In the genomic region with DNA sequence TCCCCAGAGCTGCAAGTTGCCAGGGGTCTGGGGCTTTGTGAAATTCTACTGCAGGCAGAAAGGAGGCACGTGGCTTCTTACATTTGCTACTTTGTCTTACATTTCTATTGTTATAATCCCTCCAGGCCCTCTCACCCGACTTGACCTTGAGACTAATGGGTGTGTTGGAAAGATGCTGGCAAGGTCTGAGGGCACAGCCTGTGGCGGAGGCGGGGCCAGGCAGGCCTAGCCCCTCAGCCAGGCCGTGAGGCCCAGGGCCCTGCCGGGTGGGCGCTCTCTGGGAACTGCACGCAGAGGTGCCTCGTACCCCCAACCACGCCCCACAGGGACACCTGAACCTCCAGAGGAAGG, we compare ENCODE assay signal across 10 cellular contexts.
DNase-seq lines count a peak whose midpoint lies in the region; ATAC-seq and TF ChIP-seq lines count a peak whose summit lies in the region.
"Had no signal": no experiment of that assay in that cellular context is flagged by ENCODE, and none has a peak within 500 bp of the region (broad histone marks: within the 10 kb centered on the region; RNA-seq: fewer than 3 reads in every experiment).

No MANE protein-coding gene starts in this region.

- no peaks in the 10 kb centered on the region for H3K9me3 ChIP-seq in PC-3 (ENCODE audit: low read length)

- H3K79me2 ChIP-seq in PC-3 (ENCODE audit: low read length): no peaks in the 10 kb centered on the region

- no peaks in the 10 kb centered on the region for H4K20me1 ChIP-seq in PC-3 (ENCODE audit: low read length)

- ATAC-seq in GM21717 (IDR thresholded peaks at IDR 0.05; ENCODE audit: unreplicated experiment) (peak; percentile 37), PC-3 (no peak; the same call in 1 of the 2 replicates), HG02981 (IDR thresholded peaks at IDR 0.05; ENCODE audit: unreplicated experiment) (no peak), omental fat pad (ENCODE audit: low FRiP score) (no peak)
- ATAC-seq in stimulated activated effector memory CD8-positive, alpha-beta T cell treated with anti-CD3 and anti-CD28 coated beads, Interleukin-12 subunit alpha, Interleukin-12 subunit beta, amount 100 ng/mL, for 72 hours: no peak

- TF ChIP-seq CTCF in PC-3 (conservative IDR thresholded peaks at IDR 0.05; ENCODE audit: low read depth, low read length) (no peak), fibroblast of the aortic adventitia (IDR thresholded peaks at IDR 0.05; ENCODE audit: insufficient read depth, low read length) (no peak), omental fat pad (IDR thresholded peaks at IDR 0.05) (no peak)

- H3K36me3 Mint-ChIP-seq in stimulated activated effector memory CD8-positive, alpha-beta T cell treated with anti-CD3 and anti-CD28 coated beads, Interleukin-12 subunit alpha, Interleukin-12 subunit beta, amount 100 ng/mL, for 72 hours: no peaks in the 10 kb centered on the region

- peaks cover 24% of the 10 kb centered on the region for H3K4me1 ChIP-seq in PC-3 (ENCODE audit: insufficient read depth, low read length)

- H3K4me2 ChIP-seq in PC-3 (ENCODE audit: low read length): peak overlapping the region; percentile 88

- POLR2A ChIA-PET in PC-3 (lab: Charles Lee; ENCODE audit: unreplicated experiment): no interaction called here

- peak overlapping the region; percentile 66 for H3K4me3 Mint-ChIP-seq in stimulated activated effector memory CD8-positive, alpha-beta T cell treated with anti-CD3 and anti-CD28 coated beads, Interleukin-12 subunit alpha, Interleukin-12 subunit beta, amount 100 ng/mL, for 72 hours

- no TSS peak for BruUV-seq in PC-3 (replicated peaks; lab: Mats Ljungman, UMichigan)

- H3K27me3 ChIP-seq in PC-3 (ENCODE audit: low read length): no peaks in the 10 kb centered on the region
- no peaks in the 10 kb centered on the region for H3K27me3 ChIP-seq in H7 (ENCODE audit: control insufficient read depth, insufficient read depth, low read length)

- H3K4me3 ChIP-seq in PC-3 (ENCODE audit: low read length): peak overlapping the region; percentile 34; the same call in 1 of the 2 replicates
- peak overlapping the region; percentile 50 for H3K4me3 ChIP-seq in fibroblast of the aortic adventitia (ENCODE audit: low read depth, low read length)
- no peak overlapping the region for H3K4me3 ChIP-seq in H7 (ENCODE audit: insufficient read depth, low read depth, low read length)

- CTCF ChIA-PET in PC-3 (lab: Charles Lee): interaction anchor here (0.7 kb wide), 1 partner anchor 29 kb away, joined by 4 read pairs; no protein-coding TSS in a partner anchor

- H3K9ac ChIP-seq in PC-3 (ENCODE audit: low read length): peak overlapping the region; percentile 84

- peak overlapping the region; percentile 34 for H3K27ac Mint-ChIP-seq in stimulated activated effector memory CD8-positive, alpha-beta T cell treated with anti-CD3 and anti-CD28 coated beads, Interleukin-12 subunit alpha, Interleukin-12 subunit beta, amount 100 ng/mL, for 72 hours

- peak overlapping the region; percentile 60 for H2AFZ ChIP-seq in PC-3 (ENCODE audit: low read length)

- H3K9me3 Mint-ChIP-seq in stimulated activated effector memory CD8-positive, alpha-beta T cell treated with anti-CD3 and anti-CD28 coated beads, Interleukin-12 subunit alpha, Interleukin-12 subunit beta, amount 100 ng/mL, for 72 hours: no peaks in the 10 kb centered on the region
- H3K9me3 Mint-ChIP-seq: activated T-cell treated with anti-CD3 and anti-CD28 coated beads, Interleukin-2, amount 50 U/mL, for 4 hours had no signal

- H3K27ac ChIP-seq in PC-3 (ENCODE audit: low read length): peak overlapping the region; percentile 98
- H3K27ac ChIP-seq: HL-60 had no signal

- intact Hi-C loops in PC-3 (cut with micrococcal nuclease): loop anchor here (1.0 to 2.0 kb wide), 3 partner anchors 9 to 38 kb away; no protein-coding TSS in a partner anchor

- H3K9me2 ChIP-seq in PC-3 (replicated peaks; ENCODE audit: low read length): no peaks in the 10 kb centered on the region

- H3K36me3 ChIP-seq in PC-3 (ENCODE audit: low read depth, low read length) (no peaks in the 10 kb centered on the region), H7 (replicated peaks; ENCODE audit: control insufficient read depth, insufficient read depth, low read length) (no peaks in the 10 kb centered on the region)

- peaks cover 14% of the 10 kb centered on the region for H3F3A ChIP-seq in PC-3 (ENCODE audit: low read length, unreplicated experiment)

- DNase-seq in PC-3 (no peak), fibroblast of the aortic adventitia (ENCODE audit: low read depth) (peak; percentile 77), H7 (no peak), omental fat pad (ENCODE audit: low spot score) (no peak)
- DNase-seq in stimulated activated effector memory CD8-positive, alpha-beta T cell treated with anti-CD3 and anti-CD28 coated beads, Interleukin-12 subunit alpha, Interleukin-12 subunit beta, amount 100 ng/mL, for 72 hours (ENCODE audit: low spot score in 2 of 2): no peak
- no peak for DNase-seq in stimulated activated CD4-positive, alpha-beta T cell treated with anti-CD3 and anti-CD28 coated beads, Interleukin-4, amount 100 ng/mL, for 1 hour

- peaks cover 13% of the 10 kb centered on the region for H3K4me1 Mint-ChIP-seq in stimulated activated effector memory CD8-positive, alpha-beta T cell treated with anti-CD3 and anti-CD28 coated beads, Interleukin-12 subunit alpha, Interleukin-12 subunit beta, amount 100 ng/mL, for 72 hours
